In the genomic region with DNA sequence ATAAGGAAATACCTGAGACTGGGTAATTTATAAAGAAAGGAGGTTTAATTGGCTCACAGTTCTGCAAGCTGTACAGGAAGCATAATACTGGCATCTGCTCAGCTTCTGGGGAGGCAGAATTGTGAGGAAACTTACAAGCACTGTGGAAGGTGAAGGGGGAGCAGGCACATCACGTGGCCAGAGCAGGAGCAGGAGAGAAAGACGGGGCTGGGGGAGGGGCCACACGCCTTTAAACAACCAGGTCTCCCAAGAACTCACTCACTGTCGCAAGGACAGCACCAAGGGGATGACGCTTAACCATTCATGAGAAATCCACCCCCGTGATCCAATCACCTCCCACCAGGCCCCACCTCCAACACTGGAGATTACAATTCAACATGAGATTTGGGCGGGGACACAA, we compare ENCODE assay signal across 22 cellular contexts. TPM values are rescaled to one million over a fixed set of nuclear protein-coding genes. Genes with fewer than 3 reads are reported as not detected.
"Had no signal": no experiment of that assay in that cellular context is flagged by ENCODE, and none has a peak within 500 bp of the region (broad histone marks: within the 10 kb centered on the region; RNA-seq: fewer than 3 reads in every experiment).

No MANE protein-coding gene starts in this region.

RNA-seq across cellular contexts. Expression of a gene that starts 3.8 kb away (rescaled TPM):
- total RNA-seq: heart left ventricle; kidney epithelial cell; left ventricle myocardium inferior; lung; mesenteric fat pad; mucosa of descending colon; myocyte; natural killer cell treated with Interleukin-12 subunit alpha and Interleukin-12 subunit beta and Interleukin-15 and Interleukin-18, amount 100 ng/mL, for 72 hours; osteoblast; posterior vena cava; psoas muscle; skeletal muscle tissue; smooth muscle cell; temporal lobe; tibial nerve; upper lobe of left lung; urinary bladder; vagina had no signal
- polyA plus RNA-seq: heart left ventricle; lung; naive thymus-derived CD4-positive, alpha-beta T cell; neural cell; psoas muscle; smooth muscle cell; thymus; urinary bladder had no signal

RNA-seq across cellular contexts. Expression of a gene that starts 5.2 kb away (rescaled TPM):
- total RNA-seq: heart left ventricle; kidney epithelial cell; left ventricle myocardium inferior; lung; mesenteric fat pad; mucosa of descending colon; myocyte; naive thymus-derived CD4-positive, alpha-beta T cell; natural killer cell treated with Interleukin-12 subunit alpha and Interleukin-12 subunit beta and Interleukin-15 and Interleukin-18, amount 100 ng/mL, for 72 hours; osteoblast; psoas muscle; skeletal muscle tissue; smooth muscle cell; temporal lobe; tibial nerve; upper lobe of left lung; urinary bladder; vagina had no signal
- polyA plus RNA-seq: heart left ventricle; lung; naive thymus-derived CD4-positive, alpha-beta T cell; neural cell; psoas muscle; smooth muscle cell; thymus; urinary bladder had no signal

RNA-seq across cellular contexts. Expression of a gene that starts 7.1 kb away (rescaled TPM):
- total RNA-seq: heart left ventricle; kidney epithelial cell; left ventricle myocardium inferior; lower leg skin; lung; mesenteric fat pad; mucosa of descending colon; myocyte; naive thymus-derived CD4-positive, alpha-beta T cell; natural killer cell treated with Interleukin-12 subunit alpha and Interleukin-12 subunit beta and Interleukin-15 and Interleukin-18, amount 100 ng/mL, for 72 hours; osteoblast; posterior vena cava; psoas muscle; skeletal muscle tissue; smooth muscle cell; temporal lobe; tibial nerve; upper lobe of left lung; urinary bladder; vagina had no signal
- polyA plus RNA-seq: heart left ventricle; lung; naive thymus-derived CD4-positive, alpha-beta T cell; neural cell; psoas muscle; smooth muscle cell; thymus; urinary bladder had no signal

RNA-seq across cellular contexts. Expression of a gene that starts 15.4 kb away (rescaled TPM):
- total RNA-seq: heart left ventricle; kidney epithelial cell; left ventricle myocardium inferior; lung; mesenteric fat pad; mucosa of descending colon; myocyte; naive thymus-derived CD4-positive, alpha-beta T cell; natural killer cell treated with Interleukin-12 subunit alpha and Interleukin-12 subunit beta and Interleukin-15 and Interleukin-18, amount 100 ng/mL, for 72 hours; osteoblast; posterior vena cava; psoas muscle; skeletal muscle tissue; smooth muscle cell; temporal lobe; tibial nerve; upper lobe of left lung; urinary bladder; vagina had no signal
- polyA plus RNA-seq: heart left ventricle; lung; naive thymus-derived CD4-positive, alpha-beta T cell; neural cell; psoas muscle; smooth muscle cell; thymus; urinary bladder had no signal

RNA-seq across cellular contexts. Expression of a gene that starts 20.4 kb away (rescaled TPM):
- total RNA-seq: heart left ventricle; kidney epithelial cell; left ventricle myocardium inferior; lung; mesenteric fat pad; mucosa of descending colon; myocyte; naive thymus-derived CD4-positive, alpha-beta T cell; natural killer cell treated with Interleukin-12 subunit alpha and Interleukin-12 subunit beta and Interleukin-15 and Interleukin-18, amount 100 ng/mL, for 72 hours; osteoblast; posterior vena cava; psoas muscle; skeletal muscle tissue; smooth muscle cell; temporal lobe; tibial nerve; upper lobe of left lung; urinary bladder; vagina had no signal
- polyA plus RNA-seq: heart left ventricle; lung; naive thymus-derived CD4-positive, alpha-beta T cell; neural cell; psoas muscle; smooth muscle cell; thymus; urinary bladder had no signal
